ENCODE assay signal across 2 cellular contexts in genomic region chr10:72265508-72265907, GRCh38.
TF ChIP-seq lines count a peak whose summit lies in the region.

No MANE protein-coding gene starts in this region.

TF ChIP-seq in IMR-90, 13 proteins besides CTCF, POLR2A, EP300 and RAD21:
- TF ChIP-seq MAFK (IDR thresholded peaks at IDR 0.05; ENCODE audit: low read depth, low read length): no peak

TF ChIP-seq in H1, 55 proteins besides CTCF, POLR2A, EP300 and RAD21:
- TF ChIP-seq MAX (IDR thresholded peaks at IDR 0.05) (no peak), KDM4A (IDR thresholded peaks at IDR 0.05; ENCODE audit: low read depth, low read length, severe bottlenecking) (no peak), E2F6 (IDR thresholded peaks at IDR 0.05) (no peak), SRF (IDR thresholded peaks at IDR 0.05; ENCODE audit: low read depth, low read length) (no peak), SIN3A (conservative IDR thresholded peaks at IDR 0.05 in 1 of 2, IDR thresholded peaks at IDR 0.05 in 1 of 2; ENCODE audit: low read depth in 1 of 2, low read length in 2 of 2) (no peak), NRF1 (IDR thresholded peaks at IDR 0.05; ENCODE audit: low read depth, low read length) (no peak), CEBPB (IDR thresholded peaks at IDR 0.05; ENCODE audit: low read depth, low read length) (no peak), RBBP5 (IDR thresholded peaks at IDR 0.05; ENCODE audit: borderline replicate concordance, low read depth, low read length) (no peak), TAF7 (optimal IDR thresholded peaks at IDR 0.05; ENCODE audit: borderline replicate concordance, low read depth, low read length) (no peak), ATF3 (IDR thresholded peaks at IDR 0.05; ENCODE audit: insufficient read depth, low read depth, low read length) (no peak), SP2 (IDR thresholded peaks at IDR 0.05; ENCODE audit: low read length) (no peak), RXRA (IDR thresholded peaks at IDR 0.05; ENCODE audit: insufficient read depth, low read depth, low read length) (no peak), BRCA1 (IDR thresholded peaks at IDR 0.05; ENCODE audit: low read depth, low read length) (no peak), POU5F1 (IDR thresholded peaks at IDR 0.05; ENCODE audit: low read depth, low read length) (no peak), CBX5 (IDR thresholded peaks at IDR 0.05; ENCODE audit: low read depth, low read length) (no peak), FOSL1 (IDR thresholded peaks at IDR 0.05; ENCODE audit: insufficient read depth, low read depth, low read length) (no peak), KDM5A (IDR thresholded peaks at IDR 0.05; ENCODE audit: low read length) (no peak), KDM1A (IDR thresholded peaks at IDR 0.05; ENCODE audit: borderline replicate concordance, low read length) (no peak), YY1 (IDR thresholded peaks at IDR 0.05; ENCODE audit: low read depth, low read length) (no peak)
